In genomic region chr12:40028296-40028695, GRCh38 we compare ENCODE assay signal across 26 cellular contexts.
"Had no signal": no experiment of that assay in that cellular context is flagged by ENCODE, and none has a peak within 500 bp of the region (broad histone marks: within the 10 kb centered on the region; RNA-seq: fewer than 3 reads in every experiment).

No MANE protein-coding gene starts in this region.

- H3K4me3 Mint-ChIP-seq: immature natural killer cell; memory B cell; natural killer cell treated with Interleukin-12 subunit alpha and Interleukin-12 subunit beta and Interleukin-15 and Interleukin-18, amount 100 ng/mL, for 72 hours; neural crest cell; stimulated activated naive B cell treated with anti-CD40 and anti-IgM and Interleukin-4, amounts not matched to agents 10 μg/mL and 1 μg/mL and 100 μg/mL, for 72 hours; stimulated activated naive CD8-positive, alpha-beta T cell treated with anti-CD3 and anti-CD28 coated beads, Interleukin-15, Interleukin-2, amounts not matched to agents 100 ng/mL and 50 ng/mL, for 24 hours had no signal

- H3K4me3 ChIP-seq: coronary artery, esophagus squamous epithelium, lower lobe of right lung, pancreas, right lobe of liver, thoracic aorta, transverse colon, vagina had no signal

- DNase-seq: dermis blood vessel endothelial cell; effector memory CD4-positive, alpha-beta T cell; erythroblast; esophagus squamous epithelium; hypothalamus; immature natural killer cell; islet precursor cell; left ventricle myocardium superior; lower lobe of right lung; pancreas; retina; right lobe of liver; small intestine; stimulated activated CD4-positive, alpha-beta T cell treated with anti-CD3 and anti-CD28 coated beads, Interleukin-15, amount 100 ng/mL, for 24 hours; stimulated activated CD4-positive, alpha-beta T cell treated with anti-CD3 and anti-CD28 coated beads, Interleukin-2, amount 100 ng/mL, for 48 hours; stimulated activated naive B cell treated with anti-CD40 and anti-IgM and Interleukin-4, amounts not matched to agents 10 μg/mL and 1 μg/mL and 100 μg/mL, for 72 hours; transverse colon had no signal

- H3K27me3 ChIP-seq: esophagus squamous epithelium, neutrophil, pancreas, right lobe of liver, transverse colon, vagina had no signal

- H3K27ac ChIP-seq: coronary artery, esophagus squamous epithelium, lower lobe of right lung, neutrophil, pancreas, right lobe of liver, thoracic aorta, transverse colon, vagina had no signal

- H3K27ac Mint-ChIP-seq: immature natural killer cell; memory B cell; natural killer cell treated with Interleukin-12 subunit alpha and Interleukin-12 subunit beta and Interleukin-15 and Interleukin-18, amount 100 ng/mL, for 72 hours; stimulated activated naive B cell treated with anti-CD40 and anti-IgM and Interleukin-4, amounts not matched to agents 10 μg/mL and 1 μg/mL and 100 μg/mL, for 72 hours; stimulated activated naive CD8-positive, alpha-beta T cell treated with anti-CD3 and anti-CD28 coated beads, Interleukin-15, Interleukin-2, amounts not matched to agents 100 ng/mL and 50 ng/mL, for 24 hours had no signal

- H3K36me3 ChIP-seq: esophagus squamous epithelium, lower lobe of right lung, neutrophil, pancreas, right lobe of liver, thoracic aorta, transverse colon, vagina had no signal

- H3K36me3 Mint-ChIP-seq: memory B cell; natural killer cell treated with Interleukin-12 subunit alpha and Interleukin-12 subunit beta and Interleukin-15 and Interleukin-18, amount 100 ng/mL, for 72 hours; stimulated activated naive B cell treated with anti-CD40 and anti-IgM and Interleukin-4, amounts not matched to agents 10 μg/mL and 1 μg/mL and 100 μg/mL, for 72 hours had no signal

- H3K9me3 ChIP-seq: esophagus squamous epithelium, lower lobe of right lung, neutrophil, pancreas, right lobe of liver, thoracic aorta, transverse colon, vagina had no signal

- H3K9me3 Mint-ChIP-seq: immature natural killer cell; memory B cell; natural killer cell treated with Interleukin-12 subunit alpha and Interleukin-12 subunit beta and Interleukin-15 and Interleukin-18, amount 100 ng/mL, for 72 hours; neural crest cell; stimulated activated naive B cell treated with anti-CD40 and anti-IgM and Interleukin-4, amounts not matched to agents 10 μg/mL and 1 μg/mL and 100 μg/mL, for 72 hours; stimulated activated naive CD8-positive, alpha-beta T cell treated with anti-CD3 and anti-CD28 coated beads, Interleukin-15, Interleukin-2, amounts not matched to agents 100 ng/mL and 50 ng/mL, for 24 hours had no signal

- FAIRE-seq: endothelial cell of umbilical vein had no signal

- H3K27me3 Mint-ChIP-seq: memory B cell; natural killer cell treated with Interleukin-12 subunit alpha and Interleukin-12 subunit beta and Interleukin-15 and Interleukin-18, amount 100 ng/mL, for 72 hours; stimulated activated naive B cell treated with anti-CD40 and anti-IgM and Interleukin-4, amounts not matched to agents 10 μg/mL and 1 μg/mL and 100 μg/mL, for 72 hours; stimulated activated naive CD8-positive, alpha-beta T cell treated with anti-CD3 and anti-CD28 coated beads, Interleukin-15, Interleukin-2, amounts not matched to agents 100 ng/mL and 50 ng/mL, for 24 hours had no signal

- H3K4me1 ChIP-seq: lower lobe of right lung, vagina had no signal
